1 cellular context compared by ENCODE assay signal in genomic region chr2:72895154-72895553, GRCh38.
TF ChIP-seq lines count a peak whose summit lies in the region.

No MANE protein-coding gene starts in this region.

TF ChIP-seq in H1, 55 proteins besides CTCF, POLR2A, EP300 and RAD21:
- TF ChIP-seq EZH2 (IDR thresholded peaks at IDR 0.05; ENCODE audit: low read depth, low read length, severe bottlenecking) (no peak), SAP30 (IDR thresholded peaks at IDR 0.05; ENCODE audit: insufficient read depth, insufficient replicate concordance, low read length) (no peak), CHD1 (IDR thresholded peaks at IDR 0.05; ENCODE audit: low read depth, low read length) (no peak), RXRA (IDR thresholded peaks at IDR 0.05; ENCODE audit: insufficient read depth, low read depth, low read length) (no peak), CREB1 (IDR thresholded peaks at IDR 0.05) (no peak), KDM4A (IDR thresholded peaks at IDR 0.05; ENCODE audit: low read depth, low read length, severe bottlenecking) (no peak), POU5F1 (IDR thresholded peaks at IDR 0.05; ENCODE audit: low read depth, low read length) (no peak)
